ENCODE assay signal across 25 cellular contexts in the genomic region with DNA sequence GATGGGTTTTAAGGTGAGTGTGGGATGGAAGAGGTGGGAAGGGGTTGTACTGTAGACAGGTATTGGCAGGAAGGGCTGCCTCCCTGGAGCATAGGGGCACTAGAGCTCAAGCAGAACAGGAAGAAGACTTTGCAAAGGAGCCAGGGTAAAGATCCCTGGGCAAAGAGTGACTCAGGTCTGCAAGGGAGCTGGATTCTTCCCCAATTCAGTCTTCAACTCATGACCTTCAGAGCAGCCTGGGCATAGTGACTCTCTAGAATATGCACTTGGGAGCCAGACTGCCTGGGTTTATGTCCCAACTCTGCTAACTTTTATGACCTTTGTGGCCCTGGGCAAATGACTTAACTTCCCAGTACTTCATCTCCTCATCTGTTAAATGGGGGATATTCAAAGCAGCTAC.
"Had no signal": no experiment of that assay in that cellular context is flagged by ENCODE, and none has a peak within 500 bp of the region (broad histone marks: within the 10 kb centered on the region; RNA-seq: fewer than 3 reads in every experiment).

No MANE protein-coding gene starts in this region.

- FAIRE-seq: endometrium had no signal

- H3K9me3 ChIP-seq: gastroesophageal sphincter, heart left ventricle, left ventricle myocardium inferior, tibial nerve, vagina had no signal

- H3K4me3 ChIP-seq: coronary artery, gastroesophageal sphincter, heart left ventricle, left ventricle myocardium inferior, tibial nerve, vagina had no signal

- ATAC-seq: activated CD4-positive, CD25-positive, alpha-beta regulatory T cell treated with anti-CD3 and anti-CD28 coated beads, Interleukin-2, amount 50 U/mL, for 24 hours; activated CD8-positive, alpha-beta T cell treated with anti-CD3 and anti-CD28 coated beads, Interleukin-2, amount 10 ng/mL, durations not matched to agents 7 days and 5 days; gastroesophageal sphincter; heart left ventricle; right cardiac atrium had no signal

- H3K36me3 ChIP-seq: heart left ventricle, left ventricle myocardium inferior, tibial nerve, vagina had no signal

- H3K27ac ChIP-seq: coronary artery, gastroesophageal sphincter, heart left ventricle, left ventricle myocardium inferior, tibial nerve, vagina had no signal

- H3K9me3 Mint-ChIP-seq: activated CD4-positive, alpha-beta T cell treated with anti-CD3 and anti-CD28 coated beads, Interleukin-2, amount 10 ng/mL, durations not matched to agents 7 days and 5 days; activated naive CD8-positive, alpha-beta T cell treated with anti-CD3 and anti-CD28 coated beads, Interleukin-2, amount 10 ng/mL, durations not matched to agents 7 days and 5 days; activated T-cell treated with anti-CD3 and anti-CD28 coated beads, Interleukin-2, amount 50 U/mL, for 24 hours; activated T-helper 2 cell treated with anti-CD3 and anti-CD28 coated beads, Interferon-gamma antibody, Interleukin-2, Interleukin-4, amounts not matched to agents 10 μg/mL and 5 μg/mL and 100 μg/mL, durations not matched to agents 14 hours and 24 hours and 36 hours; central memory CD8-positive, alpha-beta T cell; neural crest cell; stimulated activated naive CD8-positive, alpha-beta T cell treated with anti-CD3 and anti-CD28 coated beads, Interleukin-15, Interleukin-2, amounts not matched to agents 100 ng/mL and 50 ng/mL, for 24 hours had no signal

- H3K27ac Mint-ChIP-seq: activated CD4-positive, alpha-beta T cell treated with anti-CD3 and anti-CD28 coated beads, Interleukin-2, amount 10 ng/mL, durations not matched to agents 7 days and 5 days; activated CD8-positive, alpha-beta T cell treated with anti-CD3 and anti-CD28 coated beads, Interleukin-2, amount 10 ng/mL, durations not matched to agents 7 days and 5 days; activated naive CD8-positive, alpha-beta T cell treated with anti-CD3 and anti-CD28 coated beads, Interleukin-2, amount 10 ng/mL, durations not matched to agents 7 days and 5 days; activated T-cell treated with anti-CD3 and anti-CD28 coated beads, Interleukin-2, amount 50 U/mL, for 24 hours; activated T-helper 2 cell treated with anti-CD3 and anti-CD28 coated beads, Interferon-gamma antibody, Interleukin-2, Interleukin-4, amounts not matched to agents 10 μg/mL and 5 μg/mL and 100 μg/mL, durations not matched to agents 14 hours and 24 hours and 36 hours; brain; progenitor cell of endocrine pancreas; stimulated activated naive CD8-positive, alpha-beta T cell treated with anti-CD3 and anti-CD28 coated beads, Interleukin-15, Interleukin-2, amounts not matched to agents 100 ng/mL and 50 ng/mL, for 24 hours had no signal

- H3K36me3 Mint-ChIP-seq: activated naive CD8-positive, alpha-beta T cell treated with anti-CD3 and anti-CD28 coated beads, Interleukin-2, amount 10 ng/mL, durations not matched to agents 7 days and 5 days; brain had no signal

- H3K4me3 Mint-ChIP-seq: activated CD4-positive, alpha-beta T cell treated with anti-CD3 and anti-CD28 coated beads, Interleukin-2, amount 10 ng/mL, durations not matched to agents 7 days and 5 days; activated CD8-positive, alpha-beta T cell treated with anti-CD3 and anti-CD28 coated beads, Interleukin-2, amount 10 ng/mL, durations not matched to agents 7 days and 5 days; activated naive CD8-positive, alpha-beta T cell treated with anti-CD3 and anti-CD28 coated beads, Interleukin-2, amount 10 ng/mL, durations not matched to agents 7 days and 5 days; activated T-cell treated with anti-CD3 and anti-CD28 coated beads, Interleukin-2, amount 50 U/mL, for 24 hours; central memory CD8-positive, alpha-beta T cell; stimulated activated naive CD8-positive, alpha-beta T cell treated with anti-CD3 and anti-CD28 coated beads, Interleukin-15, Interleukin-2, amounts not matched to agents 100 ng/mL and 50 ng/mL, for 24 hours had no signal

- H3K27me3 ChIP-seq: gastroesophageal sphincter, vagina had no signal

- DNase-seq: activated CD4-positive, alpha-beta T cell treated with anti-CD3 and anti-CD28 coated beads, Interleukin-2, amount 10 ng/mL, durations not matched to agents 7 days and 5 days; activated CD8-positive, alpha-beta T cell treated with anti-CD3 and anti-CD28 coated beads, Interleukin-2, amount 10 ng/mL, durations not matched to agents 7 days and 5 days; activated naive CD4-positive, alpha-beta T cell treated with Interleukin-2 at 50 U/mL for 16 hours; activated naive CD8-positive, alpha-beta T cell treated with anti-CD3 and anti-CD28 coated beads, Interleukin-2, amount 10 ng/mL, durations not matched to agents 7 days and 5 days; activated T-cell treated with anti-CD3 and anti-CD28 coated beads, Interleukin-2, amount 50 U/mL, for 24 hours; anterior cingulate cortex; heart left ventricle; left ventricle myocardium inferior; mammary epithelial cell; midbrain; right cardiac atrium; stimulated activated CD4-positive, alpha-beta T cell treated with anti-CD3 and anti-CD28 coated beads, Interleukin-2, amount 100 ng/mL, for 24 hours; T1000 had no signal
